21 cellular contexts compared by ENCODE assay signal in the genomic region with DNA sequence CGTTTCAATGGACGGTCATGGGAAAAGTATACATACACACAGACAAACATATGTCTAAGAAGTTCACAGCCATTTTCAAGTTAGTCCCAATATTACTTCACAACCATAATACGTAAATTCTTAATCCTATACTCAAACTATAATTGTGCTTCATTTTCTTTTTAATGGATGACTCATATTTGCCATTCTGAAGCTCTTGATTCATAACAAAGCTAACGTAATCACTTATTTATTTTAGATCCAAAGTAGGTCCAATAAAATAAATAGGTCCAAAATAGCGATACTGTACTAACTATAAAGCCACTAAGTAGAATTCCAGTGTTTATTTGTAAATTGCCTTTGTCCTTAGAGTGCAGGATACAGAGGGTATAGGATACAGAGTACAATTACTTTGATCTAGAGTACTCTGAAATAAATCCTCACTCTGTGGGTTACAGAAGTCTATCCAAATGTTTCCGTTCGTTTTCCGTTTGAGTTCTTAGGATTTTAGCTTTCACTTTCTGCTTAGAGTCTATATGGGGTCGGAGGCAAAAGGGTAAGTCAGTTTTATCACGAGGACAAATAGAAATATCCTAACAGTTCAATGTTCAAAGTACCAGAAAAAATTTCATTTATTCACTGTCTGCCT. TPM values are rescaled to one million over a fixed set of nuclear protein-coding genes. Genes with fewer than 3 reads are reported as not detected.
DNase-seq lines count a peak whose midpoint lies in the region; ATAC-seq and TF ChIP-seq lines count a peak whose summit lies in the region.
"Had no signal": no experiment of that assay in that cellular context is flagged by ENCODE, and none has a peak within 500 bp of the region (broad histone marks: within the 10 kb centered on the region; RNA-seq: fewer than 3 reads in every experiment).

No MANE protein-coding gene starts in this region.

- H4K20me1 ChIP-seq in GM23248 (ENCODE audit: insufficient read depth) (no peaks in the 10 kb centered on the region), osteoblast (ENCODE audit: insufficient read depth, low read length) (no peaks in the 10 kb centered on the region)

- TF ChIP-seq EP300 in sigmoid colon (IDR thresholded peaks at IDR 0.05) = no peak

- H3K9me3 ChIP-seq in GM23248 (ENCODE audit: low read depth) = no peaks in the 10 kb centered on the region
- H3K9me3 ChIP-seq in osteoblast (ENCODE audit: low read depth, low read length) = no peaks in the 10 kb centered on the region
- H3K9me3 ChIP-seq in sigmoid colon = no peaks in the 10 kb centered on the region
- no peaks in the 10 kb centered on the region for H3K9me3 ChIP-seq in breast epithelium
- H3K9me3 ChIP-seq: HAP-1, upper lobe of left lung had no signal

- intact Hi-C loops in sigmoid colon (cut with DNase I) (no loop called here), breast epithelium (cut with DNase I; ENCODE audit: low total_unique reads) (no loop called here)

- H3K9me2 ChIP-seq in GM23248 (ENCODE audit: insufficient read depth) = no peaks in the 10 kb centered on the region

- H3K4me3 ChIP-seq in GM23248 (peak overlapping the region; percentile 28; the same call in 1 of the 2 replicates), fibroblast of villous mesenchyme (ENCODE audit: low read depth, low read length) (peak overlapping the region; percentile 6), osteoblast (ENCODE audit: insufficient read depth, low read length) (peak overlapping the region; percentile 54), sigmoid colon (no peak overlapping the region), breast epithelium (peak overlapping the region in 1 of 3 donors; percentile 15)
- H3K4me3 ChIP-seq: HAP-1 had no signal

- H3K27me3 ChIP-seq in GM23248 (replicated peaks; ENCODE audit: insufficient read depth) (no peaks in the 10 kb centered on the region), osteoblast (ENCODE audit: insufficient read depth, low read length) (peaks cover 2% of the 10 kb centered on the region), sigmoid colon (no peaks in the 10 kb centered on the region), breast epithelium (no peaks in the 10 kb centered on the region)
- H3K27me3 ChIP-seq: upper lobe of left lung had no signal

- TF ChIP-seq POLR2A in sigmoid colon (IDR thresholded peaks at IDR 0.05) (no peak), breast epithelium (IDR thresholded peaks at IDR 0.05) (no peak)

- no peaks in the 10 kb centered on the region for H3K79me2 ChIP-seq in GM23248 (ENCODE audit: insufficient read depth)
- H3K79me2 ChIP-seq in osteoblast (ENCODE audit: insufficient read depth, low read length) = no peaks in the 10 kb centered on the region

- 45 to 51% methylated on average over 10 of the region's 10 CpGs for WGBS in GM23248 (ENCODE audit: low coverage in 1 of 2, low lambda C conversion rate in 2 of 2, missing lambda C conversion rate in 2 of 2), 2 experiments
- 26 to 55% methylated on average over 10 of the region's 10 CpGs for WGBS in sigmoid colon, 2 donors

- DNase-seq in GM23248 (peak; percentile 48), RKO (ENCODE audit: low spot score) (peak; percentile 16), fibroblast of villous mesenchyme (ENCODE audit: low read depth) (peak; percentile 6), osteoblast (ENCODE audit: insufficient read length, low spot score, missing footprints) (no peak), NCI-H774 (lab: John Stamatoyannopoulos, UW) (no peak), sigmoid colon (no peak), breast epithelium (ENCODE audit: low spot score in 2 of 2) (no peak)
- DNase-seq: activated CD4-positive, alpha-beta T cell treated with anti-CD3 and anti-CD28 coated beads for 4 hours; activated CD8-positive, alpha-beta memory T cell treated with anti-CD3 and anti-CD28 coated beads, Interleukin-2, amount 10 ng/mL, durations not matched to agents 7 days and 5 days; activated naive CD8-positive, alpha-beta T cell treated with anti-CD3 and anti-CD28 coated beads, Interleukin-2, amount 50 U/mL, for 24 hours; mammary epithelial cell; naive thymus-derived CD4-positive, alpha-beta T cell; NCI-H1694; NCI-H2227 treated with DMSO at 0.1 percent for 48 hours; RPMI8226; stimulated activated CD4-positive, alpha-beta T cell treated with anti-CD3 and anti-CD28 coated beads, Interleukin-4, amount 100 ng/mL, for 1 hour; stimulated activated naive CD8-positive, alpha-beta T cell treated with anti-CD3 and anti-CD28 coated beads, Interleukin-15, amount 100 ng/mL, for 72 hours; SW 1271; upper lobe of left lung had no signal

- 0 out of 2 replicates have a peak, but pooled peaks cover 3% of the 10 kb centered on the region for H3K4me1 ChIP-seq in GM23248 (ENCODE audit: insufficient read depth)
- no peaks in the 10 kb centered on the region for H3K4me1 ChIP-seq in osteoblast (ENCODE audit: insufficient read depth, low read length)
- no peaks in the 10 kb centered on the region for H3K4me1 ChIP-seq in sigmoid colon
- H3K4me1 ChIP-seq in breast epithelium = no peaks in the 10 kb centered on the region

- no peak overlapping the region; the same call in 1 of the 2 replicates for H3K9ac ChIP-seq in GM23248

- in situ Hi-C loops in GM23248 (cut with MboI) = no loop called here

- ATAC-seq in GM21737 (IDR thresholded peaks at IDR 0.05; ENCODE audit: unreplicated experiment) = no peak
- ATAC-seq: activated CD8-positive, alpha-beta memory T cell treated with anti-CD3 and anti-CD28 coated beads, Interleukin-2, amount 10 ng/mL, durations not matched to agents 7 days and 5 days; activated naive CD8-positive, alpha-beta T cell treated with anti-CD3 and anti-CD28 coated beads, Interleukin-2, amount 50 U/mL, for 24 hours; naive thymus-derived CD4-positive, alpha-beta T cell; stimulated activated naive CD8-positive, alpha-beta T cell treated with anti-CD3 and anti-CD28 coated beads, Interleukin-15, amount 100 ng/mL, for 72 hours had no signal

- H3K27ac ChIP-seq in GM23248 (no peak overlapping the region), osteoblast (ENCODE audit: low read depth, low read length) (no peak overlapping the region), sigmoid colon (no peak overlapping the region), breast epithelium (no peak overlapping the region)

- H3K4me2 ChIP-seq in GM23248 (ENCODE audit: unreplicated experiment) = peak overlapping the region; percentile 62
- peak overlapping the region; percentile 69 for H3K4me2 ChIP-seq in osteoblast (ENCODE audit: insufficient read depth, low read length)

- TF ChIP-seq CTCF in fibroblast of villous mesenchyme (IDR thresholded peaks at IDR 0.05; ENCODE audit: insufficient read depth, low read depth, low read length) = no peak
- no peak for TF ChIP-seq CTCF in osteoblast (IDR thresholded peaks at IDR 0.05; ENCODE audit: extremely low read depth, low read depth, low read length)
- TF ChIP-seq CTCF in sigmoid colon (IDR thresholded peaks at IDR 0.05) = no peak
- no peak for TF ChIP-seq CTCF in breast epithelium (IDR thresholded peaks at IDR 0.05)

- H3F3A ChIP-seq in GM23248 (ENCODE audit: insufficient read depth) = no peaks in the 10 kb centered on the region

- H3K36me3 ChIP-seq in GM23248 (ENCODE audit: low read depth) (no peaks in the 10 kb centered on the region), osteoblast (ENCODE audit: insufficient read depth, low read length) (no peaks in the 10 kb centered on the region), sigmoid colon (no peaks in the 10 kb centered on the region), breast epithelium (no peaks in the 10 kb centered on the region)
- H3K36me3 ChIP-seq: HAP-1, upper lobe of left lung had no signal

- H2AFZ ChIP-seq in GM23248 (peak overlapping the region; percentile 76), osteoblast (ENCODE audit: low read length) (peak overlapping the region; percentile 36)

RNA-seq across cellular contexts. Expression of a gene that starts 8.8 kb away (rescaled TPM):
- total RNA-seq in GM23248 (2014; rRNA removed; shearing (Covaris generic)) = 0.76 and 1.9 TPM in 2 replicates
- polyA plus RNA-seq in GM23248 (2016; fragmentation: Nextera tagmentation; extraction: Ambion mirVana) (0.58 and 0.83 TPM in 2 replicates), sigmoid colon (100 to 1,000 TPM in 2 of 3 donors, 10 to 100 TPM in 1; 33.7 to 197 (median 114) TPM)
- total RNA-seq in fibroblast of villous mesenchyme (3.5 and 4.5 TPM in 2 replicates), osteoblast (0.29 and 0.36 TPM in 2 replicates), sigmoid colon (1 to 10 TPM; 3.9 to 8.9 (median 7.4) TPM), breast epithelium (10 to 100 TPM; 29.3 to 44.6 (median 38.1) TPM)

Comparison
In these comparisons a context has a peak if more than half of its experiments do, and no peak if none do; other contexts are left out.
1. DNase-seq: peak in GM23248 (single experiment), RKO (single experiment) and fibroblast of villous mesenchyme (single experiment); none in osteoblast (single experiment), NCI-H774 (single experiment), sigmoid colon (single experiment) and breast epithelium (0 of 2).
2. H3K4me3 ChIP-seq: peak in GM23248 (single experiment), fibroblast of villous mesenchyme (single experiment) and osteoblast (single experiment); none in sigmoid colon (0 of 4).